ENCODE assay signal across 11 cellular contexts in the genomic region with DNA sequence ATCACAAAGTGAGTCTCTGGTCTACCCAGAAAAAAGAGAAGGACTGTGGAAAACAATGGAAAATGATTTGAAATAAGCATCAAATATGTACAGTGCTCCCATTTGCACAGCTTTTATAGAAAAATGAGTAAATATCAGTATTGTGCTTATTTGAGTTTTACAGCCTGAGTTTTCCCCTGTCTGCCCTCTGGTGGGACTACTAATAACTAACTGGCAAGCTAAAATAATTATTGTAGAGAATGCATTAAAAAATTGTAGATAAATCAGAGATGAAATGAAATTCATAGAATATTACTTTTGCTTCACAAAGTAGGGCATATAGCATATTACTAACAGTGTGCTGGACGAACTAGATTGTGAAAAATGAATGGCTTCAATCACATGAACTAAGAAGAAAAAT.
DNase-seq lines count a peak whose midpoint lies in the region; ATAC-seq, FAIRE-seq and TF ChIP-seq lines count a peak whose summit lies in the region.
"Had no signal": no experiment of that assay in that cellular context is flagged by ENCODE, and none has a peak within 500 bp of the region (broad histone marks: within the 10 kb centered on the region; RNA-seq: fewer than 3 reads in every experiment).

No MANE protein-coding gene starts in this region.

- H3K4me1 ChIP-seq in astrocyte (ENCODE audit: insufficient read depth, low read length) = no peaks in the 10 kb centered on the region

- H3K9ac ChIP-seq in astrocyte (ENCODE audit: low read length) = no peak overlapping the region

- H3K27ac Mint-ChIP-seq in astrocyte (ENCODE audit: unreplicated experiment) (no peak overlapping the region), WTC11 (no peak overlapping the region)
- H3K27ac Mint-ChIP-seq: immature natural killer cell had no signal

- H3K9me3 Mint-ChIP-seq in astrocyte (ENCODE audit: unreplicated experiment) = no peaks in the 10 kb centered on the region
- H3K9me3 Mint-ChIP-seq in WTC11 = peaks cover 13% of the 10 kb centered on the region

- H3K36me3 ChIP-seq in astrocyte (ENCODE audit: insufficient read depth, low read length) = no peaks in the 10 kb centered on the region
- H3K36me3 ChIP-seq: ovary had no signal

- H3K4me3 Mint-ChIP-seq in astrocyte (ENCODE audit: unreplicated experiment) (no peak overlapping the region), WTC11 (no peak overlapping the region)
- H3K4me3 Mint-ChIP-seq: immature natural killer cell had no signal

- no peaks in the 10 kb centered on the region for H3K27me3 Mint-ChIP-seq in astrocyte (ENCODE audit: low read depth, unreplicated experiment)
- no peaks in the 10 kb centered on the region for H3K27me3 Mint-ChIP-seq in WTC11 (ENCODE audit: low read depth)

- peak; percentile 48 for TF ChIP-seq CTCF in AG09319 (IDR thresholded peaks at IDR 0.05; ENCODE audit: low read depth, low read length)
- peak; percentile 21 for TF ChIP-seq CTCF in HFF-Myc (IDR thresholded peaks at IDR 0.05; ENCODE audit: low read depth, low read length, missing control alignments)
- peak; percentile 23 for TF ChIP-seq CTCF in astrocyte (IDR thresholded peaks at IDR 0.05; ENCODE audit: insufficient read depth, low read depth, low read length)
- TF ChIP-seq CTCF in WTC11 (IDR thresholded peaks at IDR 0.05) = no peak

- H3K9me3 ChIP-seq in astrocyte (ENCODE audit: insufficient read depth, low read depth, low read length) = no peaks in the 10 kb centered on the region
- H3K9me3 ChIP-seq: ovary had no signal

- H3K4me2 ChIP-seq in astrocyte (ENCODE audit: low read length) = no peak overlapping the region

- CTCF ChIA-PET in WTC11 (lab: Charles Lee) = no interaction called here

- H4K20me1 ChIP-seq in astrocyte (ENCODE audit: insufficient read depth, low read length) = no peaks in the 10 kb centered on the region

- ATAC-seq in WTC11 (no peak), HG03196 (IDR thresholded peaks at IDR 0.05; ENCODE audit: unreplicated experiment) (no peak)

- H3K4me1 Mint-ChIP-seq in astrocyte (ENCODE audit: low read depth, unreplicated experiment) (peaks cover under 1% of the 10 kb centered on the region), WTC11 (peaks cover 7% of the 10 kb centered on the region)
- H3K4me1 Mint-ChIP-seq: immature natural killer cell had no signal

- POLR2A ChIA-PET in WTC11 (lab: Charles Lee) = no interaction called here

- H3K36me3 Mint-ChIP-seq in astrocyte (ENCODE audit: low read depth, unreplicated experiment) (no peaks in the 10 kb centered on the region), WTC11 (peaks cover 3% of the 10 kb centered on the region; the same call in 1 of the 2 replicates)
- H3K36me3 Mint-ChIP-seq: immature natural killer cell had no signal

- no peak overlapping the region for H2AFZ ChIP-seq in astrocyte (ENCODE audit: low read depth, low read length)

- no peaks in the 10 kb centered on the region for H3K27me3 ChIP-seq in astrocyte (ENCODE audit: insufficient read depth, low read length)
- H3K27me3 ChIP-seq: ovary had no signal

- no peak overlapping the region for H3K4me3 ChIP-seq in HFF-Myc (replicated peaks; ENCODE audit: low read depth, low read length)
- H3K4me3 ChIP-seq in astrocyte (ENCODE audit: insufficient read depth, low read depth, low read length) = no peak overlapping the region
- H3K4me3 ChIP-seq: ovary had no signal

- DNase-seq in AG09319 (ENCODE audit: extremely low read depth, low read depth) (no peak), HFF-Myc (ENCODE audit: extremely low read depth, low read depth) (no peak), astrocyte (ENCODE audit: low read depth) (no peak), inferior parietal cortex (ENCODE audit: extremely low spot score) (peak; percentile 5), WTC11 (ENCODE audit: low spot score) (no peak), NCI-H2196 treated with DMSO at 0.1 percent for 48 hours (lab: John Stamatoyannopoulos, UW; ENCODE audit: unreplicated experiment) (no peak), DMS79 treated with DMSO at 0.1 percent for 48 hours (lab: John Stamatoyannopoulos, UW) (no peak)
- DNase-seq: immature natural killer cell, ovary had no signal

- H3K27ac ChIP-seq in astrocyte (ENCODE audit: low read depth, low read length) = no peak overlapping the region
- H3K27ac ChIP-seq: ovary had no signal

- FAIRE-seq in astrocyte (lab: Jason Lieb, UNC) = no peak
- FAIRE-seq: H1 had no signal

- H3K79me2 ChIP-seq in astrocyte (ENCODE audit: insufficient read depth, low read length) = no peaks in the 10 kb centered on the region

TF ChIP-seq in WTC11, 78 proteins besides CTCF, POLR2A, EP300 and RAD21:
- TF ChIP-seq KAT7 (CRISPR knock-in tag; IDR thresholded peaks at IDR 0.05; ENCODE audit: borderline replicate concordance) = no peak
- TF ChIP-seq RORB (CRISPR knock-in tag; IDR thresholded peaks at IDR 0.05) = no peak
- no peak for TF ChIP-seq ATF1 (CRISPR knock-in tag; IDR thresholded peaks at IDR 0.05)
- TF ChIP-seq, protein P1, sequence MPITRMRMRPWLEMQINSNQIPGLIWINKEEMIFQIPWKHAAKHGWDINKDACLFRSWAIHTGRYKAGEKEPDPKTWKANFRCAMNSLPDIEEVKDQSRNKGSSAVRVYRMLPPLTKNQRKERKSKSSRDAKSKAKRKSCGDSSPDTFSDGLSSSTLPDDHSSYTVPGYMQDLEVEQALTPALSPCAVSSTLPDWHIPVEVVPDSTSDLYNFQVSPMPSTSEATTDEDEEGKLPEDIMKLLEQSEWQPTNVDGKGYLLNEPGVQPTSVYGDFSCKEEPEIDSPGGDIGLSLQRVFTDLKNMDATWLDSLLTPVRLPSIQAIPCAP (CRISPR knock-in tag; IDR thresholded peaks at IDR 0.05) = no peak
- TF ChIP-seq, protein P2, sequence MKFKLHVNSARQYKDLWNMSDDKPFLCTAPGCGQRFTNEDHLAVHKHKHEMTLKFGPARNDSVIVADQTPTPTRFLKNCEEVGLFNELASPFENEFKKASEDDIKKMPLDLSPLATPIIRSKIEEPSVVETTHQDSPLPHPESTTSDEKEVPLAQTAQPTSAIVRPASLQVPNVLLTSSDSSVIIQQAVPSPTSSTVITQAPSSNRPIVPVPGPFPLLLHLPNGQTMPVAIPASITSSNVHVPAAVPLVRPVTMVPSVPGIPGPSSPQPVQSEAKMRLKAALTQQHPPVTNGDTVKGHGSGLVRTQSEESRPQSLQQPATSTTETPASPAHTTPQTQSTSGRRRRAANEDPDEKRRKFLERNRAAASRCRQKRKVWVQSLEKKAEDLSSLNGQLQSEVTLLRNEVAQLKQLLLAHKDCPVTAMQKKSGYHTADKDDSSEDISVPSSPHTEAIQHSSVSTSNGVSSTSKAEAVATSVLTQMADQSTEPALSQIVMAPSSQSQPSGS (CRISPR knock-in tag; IDR thresholded peaks at IDR 0.05; ENCODE audit: borderline replicate concordance, low read depth) = no peak
